In the genomic region with DNA sequence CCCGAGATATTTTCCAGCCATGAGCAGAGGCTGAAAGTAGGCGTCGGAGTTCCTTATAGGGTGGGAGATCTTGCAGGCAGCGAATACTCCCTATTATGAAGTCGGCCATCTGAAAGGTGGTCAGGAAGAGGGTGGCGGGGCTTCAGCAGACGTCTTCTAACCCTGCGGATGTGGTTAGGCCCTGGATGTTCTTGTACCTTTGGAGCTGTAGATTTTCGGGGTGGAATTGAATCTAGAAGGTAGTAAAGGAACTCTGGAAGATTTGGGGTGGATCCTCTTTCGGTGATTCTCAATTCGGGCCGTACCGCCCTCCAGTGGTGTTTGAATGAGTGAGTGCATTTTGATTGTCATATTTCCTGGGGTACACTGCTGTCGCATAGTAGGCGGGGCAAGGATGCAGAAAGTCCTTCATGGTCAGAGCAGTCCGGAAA, we compare ENCODE assay signal across 8 cellular contexts. TPM values are rescaled to one million over a fixed set of nuclear protein-coding genes. Genes with fewer than 3 reads are reported as not detected.
DNase-seq lines count a peak whose midpoint lies in the region; ATAC-seq and TF ChIP-seq lines count a peak whose summit lies in the region.

No MANE protein-coding gene starts in this region.

- peak; percentile 44 for DNase-seq in NK-92 treated with Interleukin-12 subunit alpha and Interleukin-12 subunit beta, amount 100 ng/mL, for 24 hours (lab: John Stamatoyannopoulos, UW)
- no peak for DNase-seq in NK-92 (lab: John Stamatoyannopoulos, UW; ENCODE audit: unreplicated experiment)
- peak; percentile 71 for DNase-seq in NCI-H146 (lab: John Stamatoyannopoulos, UW)
- DNase-seq in T-helper 2 cell: peak; percentile 23 to 82 (median 51)
- DNase-seq in astrocyte of the cerebellum (ENCODE audit: low read depth): peak; percentile 12
- DNase-seq in iPS DF 6.9 (ENCODE audit: low read depth, low spot score): peak; percentile 29

- TF ChIP-seq CTCF in astrocyte of the cerebellum (IDR thresholded peaks at IDR 0.05; ENCODE audit: low read depth, low read length, missing control alignments): peak; percentile 62

- H3K4me3 ChIP-seq in astrocyte of the cerebellum (ENCODE audit: low read depth, low read length) (peak overlapping the region; percentile 74), iPS DF 6.9 (ENCODE audit: low read length) (peak overlapping the region; percentile 91), skeletal muscle satellite cell (ENCODE audit: low read length) (peak overlapping the region; percentile 83)

- no peaks in the 10 kb centered on the region for H3K9me3 ChIP-seq in iPS DF 6.9 (ENCODE audit: control insufficient read depth, insufficient read depth, low read length)
- no peaks in the 10 kb centered on the region for H3K9me3 ChIP-seq in skeletal muscle satellite cell (replicated peaks; ENCODE audit: low read length)

- WGBS in iPS DF 6.9 (ENCODE audit: insufficient coverage, insufficient read length): no CpG with 5 or more reads among the region's 16 CpGs

- no peaks in the 10 kb centered on the region for H3K27me3 ChIP-seq in iPS DF 6.9 (ENCODE audit: control insufficient read depth, insufficient read depth, low read length)
- H3K27me3 ChIP-seq in skeletal muscle satellite cell (ENCODE audit: control insufficient read depth, insufficient read depth, low read length): no peaks in the 10 kb centered on the region

- no peaks in the 10 kb centered on the region; the same call in 1 of the 2 replicates for H3K4me1 ChIP-seq in iPS DF 6.9 (ENCODE audit: control insufficient read depth, insufficient read depth, low read length)
- peaks cover 4% of the 10 kb centered on the region for H3K4me1 ChIP-seq in skeletal muscle satellite cell (ENCODE audit: control insufficient read depth, insufficient read depth, low read length)

- peak overlapping the region; percentile 90 for H3K9ac ChIP-seq in skeletal muscle satellite cell (ENCODE audit: low read depth, low read length)

- peak; percentile 66 for ATAC-seq in HG02884 (IDR thresholded peaks at IDR 0.05; ENCODE audit: unreplicated experiment)

- in situ Hi-C loops in astrocyte of the cerebellum (cut with HindIII; ENCODE audit: low sequenced_read_pairs): no loop called here

- peak overlapping the region; percentile 90 for H3K4me2 ChIP-seq in skeletal muscle satellite cell (ENCODE audit: low read length)

- H3K36me3 ChIP-seq in iPS DF 6.9 (ENCODE audit: control insufficient read depth, insufficient read depth, low read length) (no peaks in the 10 kb centered on the region), skeletal muscle satellite cell (ENCODE audit: insufficient read depth, low read length) (no peaks in the 10 kb centered on the region)

- no peak overlapping the region for H3K27ac ChIP-seq in iPS DF 6.9 (ENCODE audit: low read length)

RNA-seq across cellular contexts. Expression of gene NUP205, which starts 0.6 kb away (rescaled TPM):
- 63.1 and 73.5 TPM in 2 replicates for total RNA-seq in skeletal muscle satellite cell (2012; rRNA removed)

RNA-seq across cellular contexts. Expression of gene CNOT4, which starts 48.5 kb away (rescaled TPM):
- total RNA-seq in skeletal muscle satellite cell (2012; rRNA removed): 8.1 TPM in 2 replicates
